ENCODE assay signal across 8 cellular contexts in genomic region chr2:135530313-135531230, GRCh38. TPM values are rescaled to one million over a fixed set of nuclear protein-coding genes. Genes with fewer than 3 reads are reported as not detected.
DNase-seq lines count a peak whose midpoint lies in the region; ATAC-seq and TF ChIP-seq lines count a peak whose summit lies in the region.

TSS of gene ZRANB3 (minus strand) at chr2:135531218.

- CTCF ChIA-PET in AG04449 (lab: Yijun Ruan, JAX): interaction anchor here (1.2 kb wide), 1 partner anchor 179 kb away, joined by 3 read pairs; no protein-coding TSS in a partner anchor

- no peaks in the 10 kb centered on the region for H3K36me3 ChIP-seq in iPS-18a (ENCODE audit: control insufficient read depth, low read depth, low read length)
- no peaks in the 10 kb centered on the region for H3K36me3 ChIP-seq in skeletal muscle satellite cell (ENCODE audit: insufficient read depth, low read length)

- H3K4me2 ChIP-seq in skeletal muscle satellite cell (ENCODE audit: low read length): peak within 1 kb of the TSS; percentile 94

- ATAC-seq in GM18907 (IDR thresholded peaks at IDR 0.05; ENCODE audit: unreplicated experiment) (peak; percentile 77), HG03135 (IDR thresholded peaks at IDR 0.05; ENCODE audit: unreplicated experiment) (peak; percentile 65)

- POLR2A ChIA-PET in AG04449 (lab: Yijun Ruan, JAX): no interaction called here

- peaks cover 7% of the 10 kb centered on the region for H3K4me1 ChIP-seq in iPS-18a (ENCODE audit: control insufficient read depth, low read depth, low read length)
- H3K4me1 ChIP-seq in skeletal muscle satellite cell (ENCODE audit: control insufficient read depth, insufficient read depth, low read length): peaks cover 14% of the 10 kb centered on the region

- in situ Hi-C loops in T47D (cut with HindIII; ENCODE audit: low pct_unique_long_range_greater_than_20kb, low sequenced_read_pairs): no loop called here

- TF ChIP-seq CTCF in AG04449 (IDR thresholded peaks at IDR 0.05; ENCODE audit: insufficient read depth, low read length, missing control alignments) (no peak), VCaP (conservative IDR thresholded peaks at IDR 0.05) (no peak)

- H3K9ac ChIP-seq in iPS-18a (ENCODE audit: low read length): peak within 1 kb of the TSS; percentile 76
- peak within 1 kb of the TSS; percentile 87 for H3K9ac ChIP-seq in skeletal muscle satellite cell (ENCODE audit: low read depth, low read length)

- H3K4me3 ChIP-seq in AG04449 (ENCODE audit: low read depth, low read length) (peak within 1 kb of the TSS; percentile 78), iPS-18a (ENCODE audit: low read length) (peak within 1 kb of the TSS; percentile 72), skeletal muscle satellite cell (ENCODE audit: low read length) (peak within 1 kb of the TSS; percentile 82)

- no peaks in the 10 kb centered on the region for H3K27me3 ChIP-seq in iPS-18a (ENCODE audit: control insufficient read depth, insufficient read depth, low read length)
- H3K27me3 ChIP-seq in skeletal muscle satellite cell (ENCODE audit: control insufficient read depth, insufficient read depth, low read length): no peaks in the 10 kb centered on the region

- peak; percentile 91 for DNase-seq in AG04449 (ENCODE audit: low read depth, low spot score)
- DNase-seq in NCI-H2196 (lab: John Stamatoyannopoulos, UW; ENCODE audit: unreplicated experiment): peak; percentile 96
- DNase-seq in T47D (ENCODE audit: low read depth in 1 of 2, low spot score in 1 of 2): peak; percentile 69 to 98

- no peaks in the 10 kb centered on the region for H3K9me3 ChIP-seq in iPS-18a (ENCODE audit: control insufficient read depth, low read depth, low read length)
- no peaks in the 10 kb centered on the region for H3K9me3 ChIP-seq in skeletal muscle satellite cell (replicated peaks; ENCODE audit: low read length)

- H3K27ac ChIP-seq in VCaP: peak within 1 kb of the TSS; percentile 87
- peak within 1 kb of the TSS; percentile 85 for H3K27ac ChIP-seq in iPS-18a (ENCODE audit: low read length)

RNA-seq across cellular contexts. Expression of gene ZRANB3, which starts in this region (rescaled TPM):
- total RNA-seq in skeletal muscle satellite cell (2012; rRNA removed): 8.3 and 12.2 TPM in 2 replicates

Comparison
In these comparisons a context has a peak if more than half of its experiments do, and no peak if none do; other contexts are left out.
1. Peak in every context shown above with its lines: DNase-seq, ATAC-seq, H3K4me3 ChIP-seq and H3K27ac ChIP-seq.